In the genomic region with DNA sequence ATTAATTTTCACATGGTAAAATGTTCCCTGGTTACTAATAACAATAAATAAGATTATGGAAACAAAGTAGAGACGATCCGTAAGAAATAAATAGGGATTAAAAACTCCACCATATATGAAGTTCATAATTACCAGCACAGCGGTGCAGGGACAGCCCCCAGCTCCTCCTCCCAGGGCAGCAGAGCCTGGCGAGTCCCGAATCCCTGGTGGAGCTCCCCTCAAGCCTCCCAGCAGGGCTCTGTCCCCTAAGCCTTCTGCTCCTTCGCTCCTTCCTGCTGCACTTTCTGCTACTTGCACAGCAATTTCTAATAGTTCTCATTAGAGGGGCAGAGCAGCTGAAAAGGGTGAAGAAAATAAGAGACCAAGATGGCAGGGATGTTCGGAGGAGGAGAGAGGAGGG, we compare ENCODE assay signal across 1 cellular context.
TF ChIP-seq lines count a peak whose summit lies in the region.

No MANE protein-coding gene starts in this region.

TF ChIP-seq in HepG2, 621 proteins besides CTCF, POLR2A, EP300 and RAD21:
- no peak for TF ChIP-seq HDAC2 (CRISPR knock-in tag; IDR thresholded peaks at IDR 0.05)
- TF ChIP-seq RARG (CRISPR knock-in tag; IDR thresholded peaks at IDR 0.05; ENCODE audit: low read depth), result no peak
- TF ChIP-seq MBD4 (IDR thresholded peaks at IDR 0.05; ENCODE audit: borderline replicate concordance, low read length), result no peak
- TF ChIP-seq MIXL1 (CRISPR knock-in tag; IDR thresholded peaks at IDR 0.05), result no peak
- no peak for TF ChIP-seq KDM2A (CRISPR knock-in tag; IDR thresholded peaks at IDR 0.05; ENCODE audit: borderline replicate concordance, low read depth)
- no peak for TF ChIP-seq ZNF232 (CRISPR knock-in tag; IDR thresholded peaks at IDR 0.05; ENCODE audit: borderline replicate concordance)
- no peak for TF ChIP-seq ZNF790 (CRISPR knock-in tag; IDR thresholded peaks at IDR 0.05; ENCODE audit: borderline replicate concordance)
- no peak for TF ChIP-seq WIZ (CRISPR knock-in tag; IDR thresholded peaks at IDR 0.05)
- TF ChIP-seq HES4 (CRISPR knock-in tag; IDR thresholded peaks at IDR 0.05; ENCODE audit: borderline replicate concordance), result no peak
